Comparison of ENCODE assay signal across 8 cellular contexts in the genomic region with DNA sequence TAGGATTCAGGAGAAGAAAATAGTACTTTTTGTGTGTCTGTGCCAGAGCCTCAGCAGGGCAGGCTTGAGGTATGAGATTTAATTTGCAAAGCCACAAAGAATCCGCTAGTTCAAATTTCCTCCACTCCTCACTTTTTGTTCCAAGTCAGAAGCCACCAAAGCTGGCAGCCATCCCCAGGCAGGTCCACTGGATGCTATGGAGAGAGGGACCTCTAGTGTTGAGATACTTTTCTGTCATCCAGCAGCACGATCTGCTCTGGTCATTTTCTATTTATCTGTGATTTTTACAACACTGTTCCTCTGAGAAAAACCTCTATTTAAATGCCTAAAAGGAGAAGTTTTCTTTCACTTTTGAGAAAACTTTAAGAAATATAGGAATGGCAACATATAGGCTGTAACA.
DNase-seq lines count a peak whose midpoint lies in the region; ATAC-seq and TF ChIP-seq lines count a peak whose summit lies in the region.

No MANE protein-coding gene starts in this region.

- H3K9ac ChIP-seq in fibroblast of lung (ENCODE audit: insufficient read depth, low read length): no peak overlapping the region
- no peak overlapping the region for H3K9ac ChIP-seq in neural cell (ENCODE audit: low read length)

- DNase-seq in EL (peak; percentile 80), SHP77 (lab: John Stamatoyannopoulos, UW) (peak; percentile 42 to 57), fibroblast of lung (ENCODE audit: low read depth in 2 of 2) (peak; percentile 85 to 87), immature natural killer cell (no peak)
- DNase-seq in activated effector memory CD4-positive, alpha-beta T cell treated with Interleukin-2 at 50 U/mL for 16 hours: no peak

- peaks cover 3 to 12% (median 8%) of the 10 kb centered on the region in 3 donors for H3K27me3 Mint-ChIP-seq in immature natural killer cell (ENCODE audit: low read depth in 3 of 3)

- H3F3A ChIP-seq in neural cell (ENCODE audit: insufficient read depth, low read length, poor library complexity, severe bottlenecking): no peaks in the 10 kb centered on the region

- H3K36me3 ChIP-seq in fibroblast of lung (ENCODE audit: control insufficient read depth, insufficient read depth, low read length) (no peaks in the 10 kb centered on the region), neural cell (ENCODE audit: insufficient read depth, low read length) (no peaks in the 10 kb centered on the region)

- TF ChIP-seq EP300 in Ishikawa (IDR thresholded peaks at IDR 0.05; ENCODE audit: borderline replicate concordance) (no peak), neural cell (conservative IDR thresholded peaks at IDR 0.05; ENCODE audit: poor library complexity, severe bottlenecking) (no peak)

- H3K4me1 Mint-ChIP-seq in immature natural killer cell: no peaks in the 10 kb centered on the region

- TF ChIP-seq CTCF in fibroblast of lung (conservative IDR thresholded peaks at IDR 0.05 in 1 of 2, IDR thresholded peaks at IDR 0.05 in 1 of 2; ENCODE audit: low read depth in 1 of 2, low read length in 2 of 2): peak; percentile 68 to 79
- peak; percentile 78 for TF ChIP-seq CTCF in neural cell (IDR thresholded peaks at IDR 0.05; ENCODE audit: poor library complexity, severe bottlenecking)

- peak; percentile 52 for TF ChIP-seq RAD21 in Ishikawa (IDR thresholded peaks at IDR 0.05; ENCODE audit: low read depth)
- TF ChIP-seq RAD21 in neural cell (conservative IDR thresholded peaks at IDR 0.05): peak; percentile 89

- H3K27me3 ChIP-seq in fibroblast of lung (ENCODE audit: control insufficient read depth, insufficient read depth, low read length) (no peaks in the 10 kb centered on the region), neural cell (ENCODE audit: insufficient read depth, low read depth, low read length) (no peaks in the 10 kb centered on the region)

- H3K4me3 ChIP-seq in fibroblast of lung (replicated peaks in 1 of 4; ENCODE audit: control extremely low read depth in 1 of 4, insufficient read depth in 1 of 4, low read depth in 3 of 4, low read length in 4 of 4) (no peak overlapping the region), neural cell (ENCODE audit: low read length) (no peak overlapping the region)

- H4K20me1 ChIP-seq in fibroblast of lung (ENCODE audit: control insufficient read depth, extremely low read depth, insufficient read depth, low read length) (no peaks in the 10 kb centered on the region), neural cell (ENCODE audit: insufficient read depth) (no peaks in the 10 kb centered on the region)

- ATAC-seq in GM21381 (IDR thresholded peaks at IDR 0.05; ENCODE audit: unreplicated experiment): no peak

- H3K9me2 ChIP-seq in neural cell (ENCODE audit: insufficient read depth, low read length): no peaks in the 10 kb centered on the region

- no peak overlapping the region for H3K27ac Mint-ChIP-seq in immature natural killer cell

- peaks cover 6% of the 10 kb centered on the region for H3K4me1 ChIP-seq in fibroblast of lung (ENCODE audit: control insufficient read depth, extremely low read depth, insufficient read depth, low read length)

- H3K9me3 Mint-ChIP-seq in immature natural killer cell: no peaks in the 10 kb centered on the region

- no peaks in the 10 kb centered on the region for H3K9me3 ChIP-seq in fibroblast of lung (ENCODE audit: control insufficient read depth, insufficient read depth, low read depth, low read length)
- H3K9me3 ChIP-seq in neural cell (ENCODE audit: low read length): no peaks in the 10 kb centered on the region

- H3K4me3 Mint-ChIP-seq in immature natural killer cell: no peak overlapping the region

- H3K36me3 Mint-ChIP-seq in immature natural killer cell: no peaks in the 10 kb centered on the region

- no peak overlapping the region for H3K4me2 ChIP-seq in fibroblast of lung (ENCODE audit: extremely low read depth, insufficient read depth, low read length)
- no peak overlapping the region for H3K4me2 ChIP-seq in neural cell (ENCODE audit: low read length)

- H3K27ac ChIP-seq in fibroblast of lung (ENCODE audit: insufficient read depth, low read length): no peak overlapping the region
- H3K27ac ChIP-seq in neural cell (ENCODE audit: low read length): no peak overlapping the region

- H2AFZ ChIP-seq in fibroblast of lung (ENCODE audit: low read length) (no peak overlapping the region), neural cell (ENCODE audit: low read depth, low read length) (no peak overlapping the region)

- H3K79me2 ChIP-seq in fibroblast of lung (ENCODE audit: control insufficient read depth, insufficient read depth, low read length) (no peaks in the 10 kb centered on the region), neural cell (replicated peaks; ENCODE audit: insufficient read depth, low read length) (no peaks in the 10 kb centered on the region)

TF ChIP-seq in Ishikawa, 13 proteins besides CTCF, POLR2A, EP300 and RAD21:
- TF ChIP-seq, protein P1, sequence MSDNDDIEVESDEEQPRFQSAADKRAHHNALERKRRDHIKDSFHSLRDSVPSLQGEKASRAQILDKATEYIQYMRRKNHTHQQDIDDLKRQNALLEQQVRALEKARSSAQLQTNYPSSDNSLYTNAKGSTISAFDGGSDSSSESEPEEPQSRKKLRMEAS (IDR thresholded peaks at IDR 0.05): no peak
- TF ChIP-seq, protein P2, sequence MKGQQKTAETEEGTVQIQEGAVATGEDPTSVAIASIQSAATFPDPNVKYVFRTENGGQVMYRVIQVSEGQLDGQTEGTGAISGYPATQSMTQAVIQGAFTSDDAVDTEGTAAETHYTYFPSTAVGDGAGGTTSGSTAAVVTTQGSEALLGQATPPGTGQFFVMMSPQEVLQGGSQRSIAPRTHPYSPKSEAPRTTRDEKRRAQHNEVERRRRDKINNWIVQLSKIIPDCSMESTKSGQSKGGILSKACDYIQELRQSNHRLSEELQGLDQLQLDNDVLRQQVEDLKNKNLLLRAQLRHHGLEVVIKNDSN (IDR thresholded peaks at IDR 0.05): no peak
- no peak for TF ChIP-seq YY1 (IDR thresholded peaks at IDR 0.05; ENCODE audit: low read depth)
- TF ChIP-seq ZBTB7A (IDR thresholded peaks at IDR 0.05; ENCODE audit: low read depth): no peak
- TF ChIP-seq CEBPB (IDR thresholded peaks at IDR 0.05): no peak

TF ChIP-seq in neural cell, 6 proteins besides CTCF, POLR2A, EP300 and RAD21:
- peak; percentile 88 for TF ChIP-seq SMC3 (conservative IDR thresholded peaks at IDR 0.05; ENCODE audit: poor library complexity)
- TF ChIP-seq TAF1 (IDR thresholded peaks at IDR 0.05; ENCODE audit: low read depth): no peak

Comparison
In these comparisons a context has a peak if more than half of its experiments do, and no peak if none do; other contexts are left out.
1. DNase-seq: peak in EL (single experiment), SHP77 (2 of 2) and fibroblast of lung (2 of 2); none in activated effector memory CD4-positive, alpha-beta T cell treated with Interleukin-2 at 50 U/mL for 16 hours (single experiment) and immature natural killer cell (0 of 3).